19 cellular contexts compared by ENCODE assay signal in the genomic region with DNA sequence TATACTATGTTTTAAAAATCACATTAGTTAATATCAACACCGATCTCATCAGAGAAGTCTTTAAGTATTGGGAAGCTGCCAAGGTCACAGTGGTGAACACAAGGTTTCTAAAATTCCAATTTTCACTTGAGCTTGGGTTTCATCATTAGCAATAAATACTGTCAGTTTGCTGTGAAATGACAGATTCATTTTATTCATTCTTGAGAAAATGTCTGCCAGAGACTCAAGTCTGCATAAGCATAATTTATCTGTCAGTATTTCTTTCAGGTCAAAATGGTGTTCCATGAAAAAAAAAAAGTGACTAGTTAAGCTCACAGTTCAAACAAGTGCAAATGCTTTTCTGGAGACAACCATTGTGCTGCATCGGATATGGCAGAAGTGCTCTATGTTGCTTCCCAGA.
"Had no signal": no experiment of that assay in that cellular context is flagged by ENCODE, and none has a peak within 500 bp of the region (broad histone marks: within the 10 kb centered on the region; RNA-seq: fewer than 3 reads in every experiment).

No MANE protein-coding gene starts in this region.

- H3K36me3 Mint-ChIP-seq: naive B cell had no signal

- DNase-seq: dermis blood vessel endothelial cell; foreskin keratinocyte; head of caudate nucleus; hippocampal formation; kidney glomerular epithelial cell; mesendoderm; naive B cell; psoas muscle; retina; right lobe of liver; stimulated activated naive CD4-positive, alpha-beta T cell; substantia nigra had no signal

- H3K4me3 Mint-ChIP-seq: nephron had no signal

- H3K9me3 ChIP-seq: colonic mucosa, neutrophil, psoas muscle, right lobe of liver, stomach, thoracic aorta, transverse colon had no signal

- H3K9me3 Mint-ChIP-seq: naive B cell, nephron had no signal

- H3K4me1 ChIP-seq: foreskin keratinocyte, psoas muscle, right lobe of liver had no signal

- H3K4me3 ChIP-seq: colonic mucosa, psoas muscle, right lobe of liver, stomach, thoracic aorta, transverse colon had no signal

- ATAC-seq: foreskin keratinocyte, psoas muscle had no signal

- H3K36me3 ChIP-seq: colonic mucosa, neutrophil, right lobe of liver, stomach, thoracic aorta, transverse colon had no signal

- FAIRE-seq: urothelium cell line had no signal

- H3K27me3 ChIP-seq: colonic mucosa, foreskin keratinocyte, right lobe of liver, stomach, transverse colon had no signal

- H3K27ac ChIP-seq: colonic mucosa, foreskin keratinocyte, neutrophil, psoas muscle, right lobe of liver, stomach, thoracic aorta had no signal
